In the genomic region with DNA sequence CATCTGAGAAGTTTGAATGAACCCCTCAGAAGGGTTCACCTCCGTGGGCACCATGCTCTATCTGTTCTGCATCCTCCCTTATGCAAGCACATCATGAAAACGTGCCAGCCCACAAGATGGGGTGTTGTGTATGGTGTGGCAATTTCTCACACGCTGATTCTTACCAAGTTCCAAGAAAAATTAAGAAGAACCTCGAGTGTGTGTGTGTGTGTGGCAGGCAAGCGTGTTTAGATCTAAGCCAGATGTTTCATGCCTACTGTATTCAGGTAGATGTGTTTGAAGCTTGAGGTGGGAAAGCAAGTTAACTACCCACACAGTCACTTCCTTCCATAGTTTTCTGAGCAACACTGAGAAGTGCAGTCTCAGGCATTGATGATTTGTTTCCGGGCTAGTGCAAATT, we compare ENCODE assay signal across 20 cellular contexts.
A peak's percentile ranks its signal among the peaks of the same experiment; 100 is the strongest.
DNase-seq lines count a peak whose midpoint lies in the region; ATAC-seq lines count a peak whose summit lies in the region.
"Had no signal": no experiment of that assay in that cellular context is flagged by ENCODE, and none has a peak within 500 bp of the region (broad histone marks: within the 10 kb centered on the region; RNA-seq: fewer than 3 reads in every experiment).

No MANE protein-coding gene starts in this region.

- DNase-seq in activated naive CD4-positive, alpha-beta T cell treated with anti-CD3 and anti-CD28 coated beads for 36 hours, result peak; percentile 59
- no peak for DNase-seq in activated naive CD4-positive, alpha-beta T cell (lab: John Stamatoyannopoulos, UW)
- no peak for DNase-seq in activated naive CD8-positive, alpha-beta T cell treated with anti-CD3 and anti-CD28 coated beads, Interleukin-2, amount 10 ng/mL, durations not matched to agents 7 days and 5 days
- DNase-seq in stimulated activated naive CD8-positive, alpha-beta T cell treated with anti-CD3 and anti-CD28 coated beads, Interleukin-15, Interleukin-2, amounts not matched to agents 100 U/mL and 50 U/mL, for 24 hours, result peak; percentile 9
- DNase-seq in HuH-7 (ENCODE audit: low spot score) (no peak), KBM-7 (no peak), ureter (ENCODE audit: low spot score) (no peak)
- DNase-seq: DMS79 treated with DMSO at 0.1 percent for 48 hours, erythroblast, gastrocnemius medialis, GOT3, mesendoderm, MG63, NCI-H1930, nephron progenitor cell, psoas muscle, SK-N-SH, small intestine had no signal

- POLR2A ChIA-PET in activated naive CD8-positive, alpha-beta T cell treated with anti-CD3 and anti-CD28 coated beads, Interleukin-2, amount 10 ng/mL, durations not matched to agents 7 days and 5 days (lab: Charles Lee), result no interaction called here

- H3K27ac Mint-ChIP-seq in activated naive CD4-positive, alpha-beta T cell treated with anti-CD3 and anti-CD28 coated beads for 36 hours, result peak overlapping the region; percentile 57
- peak overlapping the region; percentile 50 for H3K27ac Mint-ChIP-seq in T-helper 1 cell treated with Interleukin-12 subunit alpha and Interleukin-12 subunit beta and Interleukin-4 antibody, amounts not matched to agents 30 μg/mL and 1 μg/mL, for 36 hours
- H3K27ac Mint-ChIP-seq in activated naive CD8-positive, alpha-beta T cell treated with anti-CD3 and anti-CD28 coated beads, Interleukin-2, amount 10 ng/mL, durations not matched to agents 7 days and 5 days, result peak overlapping the region; percentile 73
- H3K27ac Mint-ChIP-seq: nephron progenitor cell, type B pancreatic cell had no signal

- in situ Hi-C loops in KBM-7 (cut with MboI; ENCODE audit: low pct_unique_long_range_greater_than_20kb, low sequenced_read_pairs), result loop anchor here (25.0 kb wide), 1 partner anchor 289 kb away; no protein-coding TSS in a partner anchor

- peak; percentile 84 for ATAC-seq in activated naive CD8-positive, alpha-beta T cell treated with anti-CD3 and anti-CD28 coated beads, Interleukin-2, amount 10 ng/mL, durations not matched to agents 7 days and 5 days (ENCODE audit: low read depth)
- peak; percentile 62 for ATAC-seq in stimulated activated naive CD8-positive, alpha-beta T cell treated with anti-CD3 and anti-CD28 coated beads, Interleukin-15, Interleukin-2, amounts not matched to agents 100 U/mL and 50 U/mL, for 24 hours
- ATAC-seq: gastrocnemius medialis, psoas muscle had no signal

- H3K4me3 Mint-ChIP-seq in activated naive CD4-positive, alpha-beta T cell treated with anti-CD3 and anti-CD28 coated beads for 36 hours, result no peak overlapping the region
- peak overlapping the region; percentile 3 for H3K4me3 Mint-ChIP-seq in T-helper 1 cell treated with Interleukin-12 subunit alpha and Interleukin-12 subunit beta and Interleukin-4 antibody, amounts not matched to agents 30 μg/mL and 1 μg/mL, for 36 hours
- peak overlapping the region; percentile 14 for H3K4me3 Mint-ChIP-seq in activated naive CD8-positive, alpha-beta T cell treated with anti-CD3 and anti-CD28 coated beads, Interleukin-2, amount 10 ng/mL, durations not matched to agents 7 days and 5 days
- H3K4me3 Mint-ChIP-seq: nephron progenitor cell, type B pancreatic cell had no signal

- H3K27me3 Mint-ChIP-seq in activated naive CD4-positive, alpha-beta T cell treated with anti-CD3 and anti-CD28 coated beads for 36 hours (ENCODE audit: low read depth), result no peaks in the 10 kb centered on the region
- H3K27me3 Mint-ChIP-seq in T-helper 1 cell treated with Interleukin-12 subunit alpha and Interleukin-12 subunit beta and Interleukin-4 antibody, amounts not matched to agents 30 μg/mL and 1 μg/mL, for 36 hours (ENCODE audit: low read depth), result no peaks in the 10 kb centered on the region
- no peaks in the 10 kb centered on the region for H3K27me3 Mint-ChIP-seq in activated naive CD8-positive, alpha-beta T cell treated with anti-CD3 and anti-CD28 coated beads, Interleukin-2, amount 10 ng/mL, durations not matched to agents 7 days and 5 days
- H3K27me3 Mint-ChIP-seq: type B pancreatic cell had no signal

- CTCF ChIA-PET in activated naive CD4-positive, alpha-beta T cell treated with anti-CD3 and anti-CD28 coated beads for 36 hours (lab: Charles Lee), result interaction anchor here (0.8 kb wide), 1 partner anchor 26 kb away, joined by 3 read pairs; no protein-coding TSS in a partner anchor

- peaks cover 33% of the 10 kb centered on the region for H3K36me3 Mint-ChIP-seq in activated naive CD4-positive, alpha-beta T cell treated with anti-CD3 and anti-CD28 coated beads for 36 hours (ENCODE audit: low read depth)
- H3K36me3 Mint-ChIP-seq in T-helper 1 cell treated with Interleukin-12 subunit alpha and Interleukin-12 subunit beta and Interleukin-4 antibody, amounts not matched to agents 30 μg/mL and 1 μg/mL, for 36 hours (ENCODE audit: low read depth), result peaks cover 22% of the 10 kb centered on the region
- H3K36me3 Mint-ChIP-seq in activated naive CD8-positive, alpha-beta T cell treated with anti-CD3 and anti-CD28 coated beads, Interleukin-2, amount 10 ng/mL, durations not matched to agents 7 days and 5 days, result peaks cover 38% of the 10 kb centered on the region

- no peaks in the 10 kb centered on the region for H3K9me3 Mint-ChIP-seq in activated naive CD4-positive, alpha-beta T cell treated with anti-CD3 and anti-CD28 coated beads for 36 hours
- peaks cover 2% of the 10 kb centered on the region for H3K9me3 Mint-ChIP-seq in T-helper 1 cell treated with Interleukin-12 subunit alpha and Interleukin-12 subunit beta and Interleukin-4 antibody, amounts not matched to agents 30 μg/mL and 1 μg/mL, for 36 hours
- peaks cover 1% of the 10 kb centered on the region for H3K9me3 Mint-ChIP-seq in activated naive CD8-positive, alpha-beta T cell treated with anti-CD3 and anti-CD28 coated beads, Interleukin-2, amount 10 ng/mL, durations not matched to agents 7 days and 5 days

- intact Hi-C loops in activated naive CD4-positive, alpha-beta T cell treated with anti-CD3 and anti-CD28 coated beads for 36 hours (cut with micrococcal nuclease), result loop anchor here (1.0 to 5.0 kb wide), 6 partner anchors 21 to 406 kb away; partner anchors contain the start of gene GNAQ

- peaks cover 49% of the 10 kb centered on the region for H3K4me1 Mint-ChIP-seq in activated naive CD4-positive, alpha-beta T cell treated with anti-CD3 and anti-CD28 coated beads for 36 hours (ENCODE audit: low read depth)
- H3K4me1 Mint-ChIP-seq in T-helper 1 cell treated with Interleukin-12 subunit alpha and Interleukin-12 subunit beta and Interleukin-4 antibody, amounts not matched to agents 30 μg/mL and 1 μg/mL, for 36 hours (ENCODE audit: low read depth), result peaks cover 19% of the 10 kb centered on the region
- peaks cover 17% of the 10 kb centered on the region for H3K4me1 Mint-ChIP-seq in activated naive CD8-positive, alpha-beta T cell treated with anti-CD3 and anti-CD28 coated beads, Interleukin-2, amount 10 ng/mL, durations not matched to agents 7 days and 5 days
- H3K4me1 Mint-ChIP-seq: nephron progenitor cell had no signal

Comparison
In these comparisons a context has a peak if more than half of its experiments do, and no peak if none do; other contexts are left out.
1. DNase-seq: peak in activated naive CD4-positive, alpha-beta T cell treated with anti-CD3 and anti-CD28 coated beads for 36 hours (single experiment) and stimulated activated naive CD8-positive, alpha-beta T cell treated with anti-CD3 and anti-CD28 coated beads, Interleukin-15, Interleukin-2, amounts not matched to agents 100 U/mL and 50 U/mL, for 24 hours (single experiment); none in activated naive CD4-positive, alpha-beta T cell (0 of 4), activated naive CD8-positive, alpha-beta T cell treated with anti-CD3 and anti-CD28 coated beads, Interleukin-2, amount 10 ng/mL, durations not matched to agents 7 days and 5 days (single experiment), HuH-7 (single experiment), KBM-7 (single experiment) and ureter (single experiment).
2. Peak in every context shown above with its lines, with median percentiles within 50 percentile points of each other: H3K27ac Mint-ChIP-seq.